26 cellular contexts compared by ENCODE assay signal in genomic region chr7:2003451-2003930, GRCh38.
DNase-seq lines count a peak whose midpoint lies in the region; ATAC-seq and TF ChIP-seq lines count a peak whose summit lies in the region.
"Had no signal": no experiment of that assay in that cellular context is flagged by ENCODE, and none has a peak within 500 bp of the region (broad histone marks: within the 10 kb centered on the region; RNA-seq: fewer than 3 reads in every experiment).

No MANE protein-coding gene starts in this region.

- WGBS in H9 (ENCODE audit: extremely low coverage, insufficient read length, low lambda C conversion rate), result no CpG with 5 or more reads among the region's 10 CpGs
- WGBS in right lobe of liver (ENCODE audit: insufficient coverage, low coverage, low lambda C conversion rate, missing lambda C conversion rate), result 92% methylated on average over 2 of the region's 10 CpGs
- WGBS in spleen, 5 donors, result 85 to 94% (median 87%) methylated on average over 3 to 10 of the region's 10 CpGs

- no peak overlapping the region for H2BK20ac ChIP-seq in H9 (ENCODE audit: low read depth, low read length, poor library complexity, severe bottlenecking)

- no peaks in the 10 kb centered on the region for H3K4me1 Mint-ChIP-seq in H9
- peaks cover 38% of the 10 kb centered on the region for H3K4me1 Mint-ChIP-seq in activated B cell treated with CpG ODN at 0.5 μM for 24 hours
- H3K4me1 Mint-ChIP-seq: activated CD4-positive, alpha-beta T cell treated with anti-CD3 and anti-CD28 coated beads, Interleukin-2, amount 10 ng/mL, durations not matched to agents 7 days and 5 days had no signal

- no peak overlapping the region for H4K91ac ChIP-seq in H9 (ENCODE audit: insufficient read length, low read depth, low read length)

- no peaks in the 10 kb centered on the region for H3K36me3 ChIP-seq in right lobe of liver
- peaks cover 0 to 49% (median 2%) of the 10 kb centered on the region in 6 donors for H3K36me3 ChIP-seq in spleen
- H3K36me3 ChIP-seq: gastrocnemius medialis, SJSA1 had no signal

- no peaks in the 10 kb centered on the region for H3K79me1 ChIP-seq in H9 (ENCODE audit: insufficient read depth, low read depth, low read length, poor library complexity, severe bottlenecking)

- no peaks in the 10 kb centered on the region for H3K9me3 ChIP-seq in H9 (ENCODE audit: control insufficient read depth, low read depth, low read length)
- H3K9me3 ChIP-seq in right lobe of liver, result no peaks in the 10 kb centered on the region
- H3K9me3 ChIP-seq in spleen, result no peaks in the 10 kb centered on the region
- H3K9me3 ChIP-seq: esophagus muscularis mucosa, gastrocnemius medialis, SJSA1 had no signal

- intact Hi-C loops in activated B cell treated with CpG ODN at 0.5 μM for 24 hours (cut with micrococcal nuclease) (no loop called here), right lobe of liver (cut with DNase I) (no loop called here), spleen (cut with DNase I; ENCODE audit: low total_unique reads) (no loop called here)

- H3K36me3 Mint-ChIP-seq in H9 (ENCODE audit: insufficient read depth in 1 of 3, low read depth in 3 of 3) (no peaks in the 10 kb centered on the region), activated B cell treated with CpG ODN at 0.5 μM for 24 hours (ENCODE audit: low read depth) (peaks cover 20% of the 10 kb centered on the region)
- H3K36me3 Mint-ChIP-seq: brain had no signal

- no peak overlapping the region for H2BK12ac ChIP-seq in H9 (ENCODE audit: insufficient read length, low read depth, low read length)

- no peak overlapping the region for H3K14ac ChIP-seq in H9 (ENCODE audit: insufficient read depth, low read length)

- H3K9me3 Mint-ChIP-seq in H9 (no peaks in the 10 kb centered on the region), activated B cell treated with CpG ODN at 0.5 μM for 24 hours (no peaks in the 10 kb centered on the region)
- H3K9me3 Mint-ChIP-seq: activated CD4-positive, alpha-beta T cell treated with anti-CD3 and anti-CD28 coated beads, Interleukin-2, amount 10 ng/mL, durations not matched to agents 7 days and 5 days; activated naive CD8-positive, alpha-beta T cell treated with anti-CD3 and anti-CD28 coated beads, Interleukin-2, amount 50 U/mL, for 24 hours; activated T-helper 2 cell treated with anti-CD3 and anti-CD28 coated beads, Interferon-gamma antibody, Interleukin-2, Interleukin-4, amounts not matched to agents 10 μg/mL and 5 μg/mL and 100 μg/mL, durations not matched to agents 14 hours and 24 hours and 36 hours; brain; CD8-positive, alpha-beta memory T cell; effector memory CD8-positive, alpha-beta T cell; memory B cell; stimulated activated memory B cell treated with anti-CD40 and anti-IgM and Interleukin-4, amounts not matched to agents 10 μg/mL and 1 μg/mL and 100 μg/mL, for 72 hours; T-helper 1 cell treated with Interleukin-12 subunit alpha and Interleukin-12 subunit beta and Interleukin-4 antibody, amounts not matched to agents 30 μg/mL and 1 μg/mL, for 36 hours had no signal

- peak overlapping the region in 1 of 3 experiments; percentile 91; a peak in 1 of 7 replicates for H3K27ac Mint-ChIP-seq in H9
- H3K27ac Mint-ChIP-seq in activated B cell treated with CpG ODN at 0.5 μM for 24 hours, result no peak overlapping the region
- H3K27ac Mint-ChIP-seq: activated naive CD8-positive, alpha-beta T cell treated with anti-CD3 and anti-CD28 coated beads, Interleukin-2, amount 50 U/mL, for 24 hours; activated T-helper 2 cell treated with anti-CD3 and anti-CD28 coated beads, Interferon-gamma antibody, Interleukin-2, Interleukin-4, amounts not matched to agents 10 μg/mL and 5 μg/mL and 100 μg/mL, durations not matched to agents 14 hours and 24 hours and 36 hours; CD8-positive, alpha-beta memory T cell; effector memory CD8-positive, alpha-beta T cell; T-helper 1 cell treated with Interleukin-12 subunit alpha and Interleukin-12 subunit beta and Interleukin-4 antibody, amounts not matched to agents 30 μg/mL and 1 μg/mL, for 36 hours had no signal

- H3K4me1 ChIP-seq in H9 (ENCODE audit: insufficient read depth, low read length) (no peaks in the 10 kb centered on the region), right lobe of liver (no peaks in the 10 kb centered on the region), spleen (peaks cover 0 to 34% (median 7%) of the 10 kb centered on the region in 6 donors)
- H3K4me1 ChIP-seq: esophagus muscularis mucosa, SJSA1 had no signal

- no peaks in the 10 kb centered on the region for H4K20me1 ChIP-seq in H9 (ENCODE audit: control insufficient read depth, insufficient read depth, insufficient read length)

- H3K4me3 ChIP-seq in right lobe of liver (no peak overlapping the region), spleen (no peak overlapping the region)
- H3K4me3 ChIP-seq: esophagus muscularis mucosa, gastrocnemius medialis, SJSA1 had no signal

- ATAC-seq in activated B cell treated with CpG ODN at 0.5 μM for 24 hours (ENCODE audit: low read depth) (no peak), right lobe of liver (no peak)
- ATAC-seq: activated naive CD8-positive, alpha-beta T cell treated with anti-CD3 and anti-CD28 coated beads, Interleukin-2, amount 50 U/mL, for 24 hours; effector memory CD8-positive, alpha-beta T cell; gastrocnemius medialis; PC-3; stimulated activated memory B cell treated with anti-CD40 and anti-IgM and Interleukin-4, amounts not matched to agents 10 μg/mL and 1 μg/mL and 100 μg/mL, for 72 hours had no signal

- no peak overlapping the region for H2BK5ac ChIP-seq in H9 (ENCODE audit: insufficient read length, low read length)

- TF ChIP-seq POLR2A in right lobe of liver (IDR thresholded peaks at IDR 0.05) (no peak), spleen (IDR thresholded peaks at IDR 0.05) (no peak)

- H3K23ac ChIP-seq in H9 (ENCODE audit: insufficient read length, low read depth, low read length), result no peak overlapping the region

- CTCF ChIA-PET in activated B cell treated with CpG ODN at 0.5 μM for 24 hours (lab: Charles Lee) (no interaction called here), HEK293T (lab: Yijun Ruan, JAX) (no interaction called here)

- no peak overlapping the region for H3K27ac ChIP-seq in H9 (ENCODE audit: insufficient read length, low read depth, low read length)
- H3K27ac ChIP-seq in right lobe of liver, result no peak overlapping the region
- no peak overlapping the region for H3K27ac ChIP-seq in spleen
- H3K27ac ChIP-seq: esophagus muscularis mucosa, gastrocnemius medialis, KMS-11, SJSA1 had no signal

- H2BK15ac ChIP-seq in H9 (ENCODE audit: low read depth, low read length), result no peak overlapping the region

- H4K8ac ChIP-seq in H9 (replicated peaks; ENCODE audit: insufficient read length, low read depth, low read length), result no peak overlapping the region

- H3K4me3 Mint-ChIP-seq in H9, result no peak overlapping the region
- H3K4me3 Mint-ChIP-seq in activated B cell treated with CpG ODN at 0.5 μM for 24 hours, result no peak overlapping the region
- H3K4me3 Mint-ChIP-seq: activated CD4-positive, alpha-beta T cell treated with anti-CD3 and anti-CD28 coated beads, Interleukin-2, amount 10 ng/mL, durations not matched to agents 7 days and 5 days; activated naive CD8-positive, alpha-beta T cell treated with anti-CD3 and anti-CD28 coated beads, Interleukin-2, amount 50 U/mL, for 24 hours; brain; CD8-positive, alpha-beta memory T cell; effector memory CD8-positive, alpha-beta T cell; memory B cell; stimulated activated memory B cell treated with anti-CD40 and anti-IgM and Interleukin-4, amounts not matched to agents 10 μg/mL and 1 μg/mL and 100 μg/mL, for 72 hours; T-helper 1 cell treated with Interleukin-12 subunit alpha and Interleukin-12 subunit beta and Interleukin-4 antibody, amounts not matched to agents 30 μg/mL and 1 μg/mL, for 36 hours had no signal

- no peak overlapping the region for H3K4ac ChIP-seq in H9 (ENCODE audit: low read depth, low read length)

- H3K27me3 ChIP-seq in H9 (ENCODE audit: insufficient read depth, low read length) (no peaks in the 10 kb centered on the region), right lobe of liver (no peaks in the 10 kb centered on the region), spleen (replicated peaks in 1 of 7) (no peaks in the 10 kb centered on the region)
- H3K27me3 ChIP-seq: esophagus muscularis mucosa, gastrocnemius medialis, SJSA1 had no signal

- no peaks in the 10 kb centered on the region for H3K27me3 Mint-ChIP-seq in H9 (ENCODE audit: low read depth)
- H3K27me3 Mint-ChIP-seq in activated B cell treated with CpG ODN at 0.5 μM for 24 hours, result no peaks in the 10 kb centered on the region
- H3K27me3 Mint-ChIP-seq: activated CD4-positive, alpha-beta T cell treated with anti-CD3 and anti-CD28 coated beads, Interleukin-2, amount 10 ng/mL, durations not matched to agents 7 days and 5 days; activated naive CD8-positive, alpha-beta T cell treated with anti-CD3 and anti-CD28 coated beads, Interleukin-2, amount 50 U/mL, for 24 hours; brain; CD8-positive, alpha-beta memory T cell; effector memory CD8-positive, alpha-beta T cell; memory B cell; stimulated activated memory B cell treated with anti-CD40 and anti-IgM and Interleukin-4, amounts not matched to agents 10 μg/mL and 1 μg/mL and 100 μg/mL, for 72 hours had no signal

- DNase-seq in H9, result peak; percentile 16
- DNase-seq in activated B cell treated with CpG ODN at 0.5 μM for 24 hours, result peak; percentile 11
- peak; percentile 11 to 44 (median 43) for DNase-seq in right lobe of liver
- peak; percentile 62 for DNase-seq in spleen
- DNase-seq in HEK293T (ENCODE audit: extremely low spot score), result no peak
- DNase-seq in GF-D8 (lab: John Stamatoyannopoulos, UW), result no peak
- DNase-seq in activated T-cell treated with anti-CD3 and anti-CD28 coated beads, Interleukin-2, amount 50 U/mL, for 1 hour, result no peak
- DNase-seq in SIG-M5 (lab: John Stamatoyannopoulos, UW), result no peak
- DNase-seq: activated CD4-positive, alpha-beta T cell treated with anti-CD3 and anti-CD28 coated beads, Interleukin-2, amount 10 ng/mL, durations not matched to agents 7 days and 5 days; activated naive CD8-positive, alpha-beta T cell treated with anti-CD3 and anti-CD28 coated beads, Interleukin-2, amount 50 U/mL, for 24 hours; effector memory CD8-positive, alpha-beta T cell; GDM1; NCI-H2029 treated with DMSO at 0.1 percent for 48 hours; NCI-H226; NCI-H82; PC-3 had no signal

- POLR2A ChIA-PET in activated B cell treated with CpG ODN at 0.5 μM for 24 hours (lab: Charles Lee), result no interaction called here
- POLR2A ChIA-PET in HEK293T (lab: Yijun Ruan, JAX), result no interaction called here

- no peak overlapping the region for H3K9ac ChIP-seq in H9 (ENCODE audit: extremely low read depth, insufficient read length, low read length)
- H3K9ac ChIP-seq: KMS-11 had no signal

- no peaks in the 10 kb centered on the region for H3K79me2 ChIP-seq in H9 (ENCODE audit: insufficient read depth, low read length)

- no peak overlapping the region for H3K4me2 ChIP-seq in H9 (ENCODE audit: insufficient read depth, insufficient read length, low read length)
- H3K4me2 ChIP-seq: KMS-11 had no signal

- TF ChIP-seq CTCF in H9 (conservative IDR thresholded peaks at IDR 0.05) (no peak), activated B cell treated with CpG ODN at 0.5 μM for 24 hours (IDR thresholded peaks at IDR 0.05) (no peak), right lobe of liver (IDR thresholded peaks at IDR 0.05) (no peak), spleen (IDR thresholded peaks at IDR 0.05 in 8 of 11, conservative IDR thresholded peaks at IDR 0.05 in 3 of 11) (no peak)

- H3K56ac ChIP-seq in H9 (ENCODE audit: insufficient read length, low read depth, low read length), result no peak overlapping the region

- no peak overlapping the region for H2AK5ac ChIP-seq in H9 (ENCODE audit: insufficient read length, low read length)

- no peak overlapping the region for H3T11ph ChIP-seq in H9 (ENCODE audit: low read length)

- H2AFZ ChIP-seq in H9 (ENCODE audit: low read length), result no peak overlapping the region

- no peak overlapping the region for H3K18ac ChIP-seq in H9 (ENCODE audit: insufficient read length, low read depth, low read length)

- H3K23me2 ChIP-seq in H9 (ENCODE audit: insufficient read length, low read depth, low read length, poor library complexity, severe bottlenecking), result no peaks in the 10 kb centered on the region

- H4K5ac ChIP-seq in H9 (ENCODE audit: insufficient read length, low read depth, low read length), result no peak overlapping the region

- H2BK120ac ChIP-seq in H9 (ENCODE audit: low read depth, low read length, poor library complexity, severe bottlenecking), result no peak overlapping the region

Comparison
In these comparisons a context has a peak if more than half of its experiments do, and no peak if none do; other contexts are left out.
1. DNase-seq: peak in H9 (single experiment), activated B cell treated with CpG ODN at 0.5 μM for 24 hours (single experiment), right lobe of liver (3 of 3) and spleen (single experiment); none in HEK293T (single experiment), GF-D8 (single experiment), activated T-cell treated with anti-CD3 and anti-CD28 coated beads, Interleukin-2, amount 50 U/mL, for 1 hour (single experiment) and SIG-M5 (single experiment).